In genomic region chr3:184140436-184140835, GRCh38 we compare ENCODE assay signal across 32 cellular contexts. TPM values are rescaled to one million over a fixed set of nuclear protein-coding genes. Genes with fewer than 3 reads are reported as not detected.
"Had no signal": no experiment of that assay in that cellular context is flagged by ENCODE, and none has a peak within 500 bp of the region (broad histone marks: within the 10 kb centered on the region; RNA-seq: fewer than 3 reads in every experiment).

No MANE protein-coding gene starts in this region.

- H3K4me3 Mint-ChIP-seq: memory B cell; mesothelial cell of epicardium; naive thymus-derived CD4-positive, alpha-beta T cell; nephron; neural progenitor cell; type B pancreatic cell had no signal

- H3K9me3 Mint-ChIP-seq: memory B cell; mesothelial cell of epicardium; naive thymus-derived CD4-positive, alpha-beta T cell; nephron; neural progenitor cell; type B pancreatic cell had no signal

- H3K27ac Mint-ChIP-seq: memory B cell, mesothelial cell of epicardium, nephron, neural progenitor cell, progenitor cell of endocrine pancreas, type B pancreatic cell had no signal

- ATAC-seq: foreskin keratinocyte; gastroesophageal sphincter; heart left ventricle; left lobe of liver; mucosa of descending colon; naive thymus-derived CD4-positive, alpha-beta T cell; right lobe of liver had no signal

- DNase-seq: dermis blood vessel endothelial cell; effector memory CD4-positive, alpha-beta T cell; foreskin keratinocyte; heart left ventricle; kidney; mucosa of descending colon; naive thymus-derived CD4-positive, alpha-beta T cell; right lobe of liver; stimulated activated CD4-positive, alpha-beta T cell treated with anti-CD3 and anti-CD28 coated beads, Interleukin-4, amount 100 ng/mL, for 4 hours; stimulated activated naive CD4-positive, alpha-beta T cell; stomach; testis; tibial artery had no signal

- H3K27me3 Mint-ChIP-seq: memory B cell; naive thymus-derived CD4-positive, alpha-beta T cell; progenitor cell of endocrine pancreas; type B pancreatic cell had no signal

RNA-seq across cellular contexts. Expression of gene HTR3E, which starts 43.6 kb away (rescaled TPM):
- total RNA-seq: dermis blood vessel endothelial cell; endothelial cell of umbilical vein; epithelial cell of proximal tubule; esophagus muscularis mucosa; fibroblast of lung; foreskin keratinocyte; gastroesophageal sphincter; heart left ventricle; hepatocyte; kidney; left lobe of liver; liver; lung; mesothelial cell of epicardium; naive thymus-derived CD4-positive, alpha-beta T cell; osteoblast; progenitor cell of endocrine pancreas; right lobe of liver; skeletal muscle tissue; stomach; subcutaneous adipose tissue; urinary bladder had no signal
